In the genomic region with DNA sequence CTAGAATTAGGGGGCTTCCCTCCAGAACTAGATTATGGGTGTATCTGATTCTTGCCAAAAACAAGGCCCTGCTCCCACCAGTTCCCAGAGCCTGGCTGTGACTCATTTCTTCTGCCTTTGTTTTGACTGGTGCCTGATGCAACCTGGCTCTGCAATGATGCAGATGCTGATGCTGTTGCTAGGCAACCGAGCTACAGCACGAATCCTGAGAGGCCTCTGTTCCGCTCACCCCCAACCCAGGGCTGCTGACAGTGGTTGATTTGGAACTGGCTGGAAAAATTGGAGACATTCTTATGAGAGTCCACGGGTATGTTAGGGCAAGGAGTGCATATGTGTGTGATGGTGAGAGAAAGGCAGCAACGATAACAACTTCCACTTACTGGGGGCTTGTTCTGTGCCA, we compare ENCODE assay signal across 11 cellular contexts.
DNase-seq lines count a peak whose midpoint lies in the region; ATAC-seq, FAIRE-seq and TF ChIP-seq lines count a peak whose summit lies in the region.
"Had no signal": no experiment of that assay in that cellular context is flagged by ENCODE, and none has a peak within 500 bp of the region (broad histone marks: within the 10 kb centered on the region; RNA-seq: fewer than 3 reads in every experiment).

No MANE protein-coding gene starts in this region.

- no peaks in the 10 kb centered on the region for H3K36me3 ChIP-seq in K562 (ENCODE audit: control insufficient read depth, insufficient read depth, low read length)
- no peaks in the 10 kb centered on the region for H3K36me3 ChIP-seq in neural progenitor cell
- no peaks in the 10 kb centered on the region for H3K36me3 ChIP-seq in tibial artery
- H3K36me3 ChIP-seq: colonic mucosa had no signal

- no peak for TF ChIP-seq EP300 in K562 (IDR thresholded peaks at IDR 0.05; ENCODE audit: low read length)

- no peak for ATAC-seq in K562

- H3K9ac ChIP-seq in K562 (ENCODE audit: insufficient read depth in 1 of 2, low read depth in 2 of 2, low read length in 2 of 2) (no peak overlapping the region), neural progenitor cell (no peak overlapping the region)

- no peak overlapping the region for H2AFZ ChIP-seq in K562 (ENCODE audit: low read depth, low read length)
- H2AFZ ChIP-seq in neural progenitor cell (replicated peaks), result no peak overlapping the region

- no peaks in the 10 kb centered on the region for H3K36me3 Mint-ChIP-seq in neural progenitor cell

- FAIRE-seq in K562 (lab: Jason Lieb, UNC), result no peak

- TF ChIP-seq RAD21 in K562 (CRISPR knock-in tag; conservative IDR thresholded peaks at IDR 0.05 in 1 of 2, IDR thresholded peaks at IDR 0.05 in 1 of 2), result no peak

- POLR2A ChIA-PET in K562 (lab: Yijun Ruan, JAX), result no interaction called here

- peaks cover 26% of the 10 kb centered on the region for H3K4me1 Mint-ChIP-seq in neural progenitor cell

- in situ Hi-C loops in K562 (cut with MboI), result no loop called here

- WGBS in K562 (ENCODE audit: insufficient coverage, low coverage, missing lambda C conversion rate), result 0% methylated on average over 5 of the region's 5 CpGs

- no peak overlapping the region for H3K27ac Mint-ChIP-seq in neural progenitor cell

- no TSS peak for BruUV-seq in K562 (replicated peaks; lab: Mats Ljungman, UMichigan)

- H3K4me3 Mint-ChIP-seq in neural progenitor cell, result no peak overlapping the region
- H3K4me3 Mint-ChIP-seq: activated T-cell treated with anti-CD3 and anti-CD28 coated beads, Interleukin-2, amount 50 U/mL, for 4 hours had no signal

- H3K27ac ChIP-seq in K562 (ENCODE audit: extremely low read depth, low read depth, low read length) (no peak overlapping the region), neural progenitor cell (no peak overlapping the region), tibial artery (no peak overlapping the region)
- H3K27ac ChIP-seq: colonic mucosa had no signal

- H3K79me2 ChIP-seq in K562 (ENCODE audit: control insufficient read depth, insufficient read depth, low read length), result no peaks in the 10 kb centered on the region
- H3K79me2 ChIP-seq in neural progenitor cell (ENCODE audit: low read depth), result no peaks in the 10 kb centered on the region

- peaks cover 3% of the 10 kb centered on the region for H3K9me1 ChIP-seq in K562 (ENCODE audit: control insufficient read depth, insufficient read depth, low read length)

- no peaks in the 10 kb centered on the region for H3F3A ChIP-seq in neural progenitor cell (ENCODE audit: low read depth)

- H3K4me3 ChIP-seq in K562 (no peak overlapping the region), neural progenitor cell (no peak overlapping the region), tibial artery (no peak overlapping the region)
- H3K4me3 ChIP-seq: colonic mucosa had no signal

- H3K9me3 Mint-ChIP-seq in neural progenitor cell, result no peaks in the 10 kb centered on the region
- H3K9me3 Mint-ChIP-seq: activated T-cell treated with anti-CD3 and anti-CD28 coated beads, Interleukin-2, amount 50 U/mL, for 4 hours had no signal

- TF ChIP-seq POLR2A in K562 (conservative IDR thresholded peaks at IDR 0.05), result no peak

- TF ChIP-seq CTCF in K562 (IDR thresholded peaks at IDR 0.05 in 2 of 3, conservative IDR thresholded peaks at IDR 0.05 in 1 of 3; ENCODE audit: insufficient read depth in 2 of 3, low read depth in 1 of 3, low read length in 3 of 3), result no peak
- no peak for TF ChIP-seq CTCF in neural progenitor cell (IDR thresholded peaks at IDR 0.05)
- TF ChIP-seq CTCF in tibial artery (IDR thresholded peaks at IDR 0.05), result no peak

- CTCF ChIA-PET in K562 (lab: Yijun Ruan, JAX; ENCODE audit: low intra/inter-chr PET ratio), result no interaction called here

- no peaks in the 10 kb centered on the region for H3K9me3 ChIP-seq in K562 (replicated peaks; ENCODE audit: control insufficient read depth, insufficient read depth, low read depth, low read length)
- no peaks in the 10 kb centered on the region for H3K9me3 ChIP-seq in neural progenitor cell (ENCODE audit: low read depth)
- no peaks in the 10 kb centered on the region for H3K9me3 ChIP-seq in tibial artery
- H3K9me3 ChIP-seq: colonic mucosa had no signal

- H3K4me1 ChIP-seq in K562 (replicated peaks in 1 of 2; ENCODE audit: control insufficient read depth in 2 of 2, insufficient read depth in 2 of 2, low read length in 2 of 2) (no peaks in the 10 kb centered on the region), neural progenitor cell (peaks cover 5% of the 10 kb centered on the region), tibial artery (no peaks in the 10 kb centered on the region)
- H3K4me1 ChIP-seq: colonic mucosa had no signal

- H3K27me3 Mint-ChIP-seq in neural progenitor cell (ENCODE audit: insufficient read depth, low read depth), result peaks cover 24% of the 10 kb centered on the region

- no peaks in the 10 kb centered on the region for H4K20me1 ChIP-seq in K562 (replicated peaks; ENCODE audit: control insufficient read depth, insufficient read depth, low read length)
- no peaks in the 10 kb centered on the region for H4K20me1 ChIP-seq in neural progenitor cell (ENCODE audit: low read depth)

- DNase-seq in NCI-H1105 treated with DMSO at 0.1 percent for 48 hours (lab: John Stamatoyannopoulos, UW) (peak; percentile 24), NCI-H1105 (lab: John Stamatoyannopoulos, UW) (no peak), NAMALWA (ENCODE audit: low spot score) (peak; percentile 7), K562 (ENCODE audit: extremely low read depth in 1 of 4, low spot score in 3 of 4) (peak; percentile 13 to 24 (median 19)), neural progenitor cell (ENCODE audit: low spot score) (peak; percentile 65), OCI-M1 (lab: John Stamatoyannopoulos, UW) (no peak), HT-29 (ENCODE audit: low spot score) (no peak), tibial artery (no peak)
- DNase-seq: activated T-cell treated with anti-CD3 and anti-CD28 coated beads, Interleukin-2, amount 50 U/mL, for 4 hours; colonic mucosa; NCI-H446 treated with DMSO at 0.1 percent for 48 hours had no signal

- intact Hi-C loops in K562 (cut with micrococcal nuclease), result no loop called here
- intact Hi-C loops in tibial artery (cut with DNase I; ENCODE audit: low total_unique reads), result no loop called here

- H3K27me3 ChIP-seq in K562 (ENCODE audit: control insufficient read depth in 2 of 2, insufficient read depth in 2 of 2, low read length in 2 of 2), result peaks cover 4 to 17% of the 10 kb centered on the region in 2 experiments; a peak in 3 of 5 replicates
- no peaks in the 10 kb centered on the region for H3K27me3 ChIP-seq in neural progenitor cell
- H3K27me3 ChIP-seq in tibial artery, result peaks cover 0 to 9% of the 10 kb centered on the region in 2 donors
- H3K27me3 ChIP-seq: colonic mucosa had no signal

- H3K4me2 ChIP-seq in K562 (ENCODE audit: insufficient read depth, low read length) (no peak overlapping the region), neural progenitor cell (no peak overlapping the region)

TF ChIP-seq in K562, 482 proteins besides CTCF, POLR2A, EP300 and RAD21 (continues in another document):
- TF ChIP-seq HNRNPL (IDR thresholded peaks at IDR 0.05; ENCODE audit: low read depth, low read length) (no peak), ZFP30 (CRISPR knock-in tag; IDR thresholded peaks at IDR 0.05; ENCODE audit: borderline replicate concordance) (no peak), RERE (CRISPR knock-in tag; IDR thresholded peaks at IDR 0.05; ENCODE audit: borderline replicate concordance) (no peak), SMARCB1 (IDR thresholded peaks at IDR 0.05; ENCODE audit: insufficient read length, low read depth) (no peak), CREBBP (IDR thresholded peaks at IDR 0.05; ENCODE audit: low read depth, low read length) (no peak), NFE2L1 (tag; IDR thresholded peaks at IDR 0.05; ENCODE audit: borderline replicate concordance, low read depth) (no peak), HDAC8 (tag; IDR thresholded peaks at IDR 0.05) (no peak)

Comparison
In these comparisons a context has a peak if more than half of its experiments do, and no peak if none do; other contexts are left out.
1. DNase-seq: peak in NCI-H1105 treated with DMSO at 0.1 percent for 48 hours (single experiment), NAMALWA (single experiment), K562 (4 of 4) and neural progenitor cell (single experiment); none in NCI-H1105 (single experiment), OCI-M1 (single experiment), HT-29 (single experiment) and tibial artery (0 of 2).